In the genomic region with DNA sequence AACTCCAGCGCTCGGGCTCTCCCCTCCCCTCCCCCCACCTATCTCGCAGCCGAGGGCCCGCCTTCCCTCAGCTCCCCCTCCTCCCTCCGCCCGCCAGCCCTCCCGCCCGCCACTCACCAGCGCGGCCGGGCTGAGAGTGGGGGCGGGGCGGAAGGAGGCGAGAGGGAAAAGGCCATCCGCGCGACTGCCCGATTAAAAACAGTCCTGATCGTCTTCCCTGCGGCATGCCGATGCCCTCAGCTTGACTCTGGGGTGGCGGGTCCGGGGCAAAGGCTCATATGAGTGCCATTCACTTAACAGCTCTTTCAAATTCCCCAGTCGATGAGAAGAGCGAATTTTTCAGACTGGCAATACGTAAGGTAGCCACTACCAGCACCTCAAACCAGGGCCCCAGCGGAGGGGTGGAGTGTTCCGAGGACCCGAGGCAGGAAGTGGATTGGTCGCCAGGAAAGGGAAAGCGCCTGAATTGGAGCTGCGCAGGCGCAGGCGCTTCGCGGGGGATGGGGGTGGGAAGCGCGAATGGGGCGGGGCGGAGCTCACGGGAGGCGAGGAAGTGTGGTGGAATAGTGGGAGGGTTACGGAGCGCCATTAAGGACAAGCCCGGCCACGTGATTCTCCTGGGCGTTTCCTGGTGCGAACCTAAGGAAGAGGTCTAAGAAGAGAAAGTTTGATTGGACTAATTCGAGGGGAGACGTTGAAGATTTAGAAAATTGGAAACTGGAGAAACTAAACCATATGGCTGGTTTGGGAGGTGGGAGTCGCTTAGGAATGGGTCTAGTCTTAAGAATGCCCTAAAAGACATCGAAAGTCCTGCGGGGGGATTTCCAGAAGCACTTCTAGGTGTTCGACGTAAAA, we compare ENCODE assay signal across 1 cellular context.
TF ChIP-seq lines count a peak whose summit lies in the region.

A gene with protein sequence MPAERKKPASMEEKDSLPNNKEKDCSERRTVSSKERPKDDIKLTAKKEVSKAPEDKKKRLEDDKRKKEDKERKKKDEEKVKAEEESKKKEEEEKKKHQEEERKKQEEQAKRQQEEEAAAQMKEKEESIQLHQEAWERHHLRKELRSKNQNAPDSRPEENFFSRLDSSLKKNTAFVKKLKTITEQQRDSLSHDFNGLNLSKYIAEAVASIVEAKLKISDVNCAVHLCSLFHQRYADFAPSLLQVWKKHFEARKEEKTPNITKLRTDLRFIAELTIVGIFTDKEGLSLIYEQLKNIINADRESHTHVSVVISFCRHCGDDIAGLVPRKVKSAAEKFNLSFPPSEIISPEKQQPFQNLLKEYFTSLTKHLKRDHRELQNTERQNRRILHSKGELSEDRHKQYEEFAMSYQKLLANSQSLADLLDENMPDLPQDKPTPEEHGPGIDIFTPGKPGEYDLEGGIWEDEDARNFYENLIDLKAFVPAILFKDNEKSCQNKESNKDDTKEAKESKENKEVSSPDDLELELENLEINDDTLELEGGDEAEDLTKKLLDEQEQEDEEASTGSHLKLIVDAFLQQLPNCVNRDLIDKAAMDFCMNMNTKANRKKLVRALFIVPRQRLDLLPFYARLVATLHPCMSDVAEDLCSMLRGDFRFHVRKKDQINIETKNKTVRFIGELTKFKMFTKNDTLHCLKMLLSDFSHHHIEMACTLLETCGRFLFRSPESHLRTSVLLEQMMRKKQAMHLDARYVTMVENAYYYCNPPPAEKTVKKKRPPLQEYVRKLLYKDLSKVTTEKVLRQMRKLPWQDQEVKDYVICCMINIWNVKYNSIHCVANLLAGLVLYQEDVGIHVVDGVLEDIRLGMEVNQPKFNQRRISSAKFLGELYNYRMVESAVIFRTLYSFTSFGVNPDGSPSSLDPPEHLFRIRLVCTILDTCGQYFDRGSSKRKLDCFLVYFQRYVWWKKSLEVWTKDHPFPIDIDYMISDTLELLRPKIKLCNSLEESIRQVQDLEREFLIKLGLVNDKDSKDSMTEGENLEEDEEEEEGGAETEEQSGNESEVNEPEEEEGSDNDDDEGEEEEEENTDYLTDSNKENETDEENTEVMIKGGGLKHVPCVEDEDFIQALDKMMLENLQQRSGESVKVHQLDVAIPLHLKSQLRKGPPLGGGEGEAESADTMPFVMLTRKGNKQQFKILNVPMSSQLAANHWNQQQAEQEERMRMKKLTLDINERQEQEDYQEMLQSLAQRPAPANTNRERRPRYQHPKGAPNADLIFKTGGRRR (minus strand): TSS at position 13 of the 855 bp plus-strand sequence. CDS start 7,386 bp downstream, outside the sequence.

TF ChIP-seq in HepG2, 621 proteins besides CTCF, POLR2A, EP300 and RAD21 (continues in another document):
- peak; percentile 44; the same call in 1 of the 2 replicates for TF ChIP-seq EHMT2 (IDR thresholded peaks at IDR 0.05; ENCODE audit: borderline replicate concordance, low read depth, low read length)
- TF ChIP-seq, protein P1, sequence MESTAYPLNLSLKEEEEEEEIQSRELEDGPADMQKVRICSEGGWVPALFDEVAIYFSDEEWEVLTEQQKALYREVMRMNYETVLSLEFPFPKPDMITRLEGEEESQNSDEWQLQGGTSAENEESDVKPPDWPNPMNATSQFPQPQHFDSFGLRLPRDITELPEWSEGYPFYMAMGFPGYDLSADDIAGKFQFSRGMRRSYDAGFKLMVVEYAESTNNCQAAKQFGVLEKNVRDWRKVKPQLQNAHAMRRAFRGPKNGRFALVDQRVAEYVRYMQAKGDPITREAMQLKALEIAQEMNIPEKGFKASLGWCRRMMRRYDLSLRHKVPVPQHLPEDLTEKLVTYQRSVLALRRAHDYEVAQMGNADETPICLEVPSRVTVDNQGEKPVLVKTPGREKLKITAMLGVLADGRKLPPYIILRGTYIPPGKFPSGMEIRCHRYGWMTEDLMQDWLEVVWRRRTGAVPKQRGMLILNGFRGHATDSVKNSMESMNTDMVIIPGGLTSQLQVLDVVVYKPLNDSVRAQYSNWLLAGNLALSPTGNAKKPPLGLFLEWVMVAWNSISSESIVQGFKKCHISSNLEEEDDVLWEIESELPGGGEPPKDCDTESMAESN (CRISPR knock-in tag; conservative IDR thresholded peaks at IDR 0.05) = 0 out of 2 replicates have a peak, but pooled peaks have one; percentile 30
- TF ChIP-seq, protein P2, sequence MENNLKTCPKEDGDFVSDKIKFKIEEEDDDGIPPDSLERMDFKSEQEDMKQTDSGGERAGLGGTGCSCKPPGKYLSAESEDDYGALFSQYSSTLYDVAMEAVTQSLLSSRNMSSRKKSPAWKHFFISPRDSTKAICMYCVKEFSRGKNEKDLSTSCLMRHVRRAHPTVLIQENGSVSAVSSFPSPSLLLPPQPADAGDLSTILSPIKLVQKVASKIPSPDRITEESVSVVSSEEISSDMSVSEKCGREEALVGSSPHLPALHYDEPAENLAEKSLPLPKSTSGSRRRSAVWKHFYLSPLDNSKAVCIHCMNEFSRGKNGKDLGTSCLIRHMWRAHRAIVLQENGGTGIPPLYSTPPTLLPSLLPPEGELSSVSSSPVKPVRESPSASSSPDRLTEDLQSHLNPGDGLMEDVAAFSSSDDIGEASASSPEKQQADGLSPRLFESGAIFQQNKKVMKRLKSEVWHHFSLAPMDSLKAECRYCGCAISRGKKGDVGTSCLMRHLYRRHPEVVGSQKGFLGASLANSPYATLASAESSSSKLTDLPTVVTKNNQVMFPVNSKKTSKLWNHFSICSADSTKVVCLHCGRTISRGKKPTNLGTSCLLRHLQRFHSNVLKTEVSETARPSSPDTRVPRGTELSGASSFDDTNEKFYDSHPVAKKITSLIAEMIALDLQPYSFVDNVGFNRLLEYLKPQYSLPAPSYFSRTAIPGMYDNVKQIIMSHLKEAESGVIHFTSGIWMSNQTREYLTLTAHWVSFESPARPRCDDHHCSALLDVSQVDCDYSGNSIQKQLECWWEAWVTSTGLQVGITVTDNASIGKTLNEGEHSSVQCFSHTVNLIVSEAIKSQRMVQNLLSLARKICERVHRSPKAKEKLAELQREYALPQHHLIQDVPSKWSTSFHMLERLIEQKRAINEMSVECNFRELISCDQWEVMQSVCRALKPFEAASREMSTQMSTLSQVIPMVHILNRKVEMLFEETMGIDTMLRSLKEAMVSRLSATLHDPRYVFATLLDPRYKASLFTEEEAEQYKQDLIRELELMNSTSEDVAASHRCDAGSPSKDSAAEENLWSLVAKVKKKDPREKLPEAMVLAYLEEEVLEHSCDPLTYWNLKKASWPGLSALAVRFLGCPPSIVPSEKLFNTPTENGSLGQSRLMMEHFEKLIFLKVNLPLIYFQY (CRISPR knock-in tag; IDR thresholded peaks at IDR 0.05; ENCODE audit: borderline replicate concordance) = 0 out of 2 replicates have a peak, but pooled peaks have one; percentile 42
- peak; percentile 92 for TF ChIP-seq PRPF4 (IDR thresholded peaks at IDR 0.05; ENCODE audit: low read depth, low read length, poor library complexity, severe bottlenecking)
- no peak for TF ChIP-seq SYNCRIP (IDR thresholded peaks at IDR 0.05; ENCODE audit: insufficient read depth, low read depth, low read length)
- peak; percentile 50; the same call in 1 of the 2 replicates for TF ChIP-seq NFYC (CRISPR knock-in tag; IDR thresholded peaks at IDR 0.05)
- TF ChIP-seq ELF4 (CRISPR knock-in tag; IDR thresholded peaks at IDR 0.05; ENCODE audit: borderline replicate concordance) = peak; percentile 61; the same call in 1 of the 2 replicates
- TF ChIP-seq ZNF160 (CRISPR knock-in tag; IDR thresholded peaks at IDR 0.05) = 0 out of 2 replicates have a peak, but pooled peaks have one; percentile 19
- TF ChIP-seq PPARG (CRISPR knock-in tag; conservative IDR thresholded peaks at IDR 0.05) = peak; percentile 86
- peak; percentile 88 for TF ChIP-seq KAT8 (CRISPR knock-in tag; IDR thresholded peaks at IDR 0.05)
- TF ChIP-seq NFIC (IDR thresholded peaks at IDR 0.05; ENCODE audit: low read length) = 0 out of 2 replicates have a peak, but pooled peaks have one; percentile 34
- TF ChIP-seq, protein P3, sequence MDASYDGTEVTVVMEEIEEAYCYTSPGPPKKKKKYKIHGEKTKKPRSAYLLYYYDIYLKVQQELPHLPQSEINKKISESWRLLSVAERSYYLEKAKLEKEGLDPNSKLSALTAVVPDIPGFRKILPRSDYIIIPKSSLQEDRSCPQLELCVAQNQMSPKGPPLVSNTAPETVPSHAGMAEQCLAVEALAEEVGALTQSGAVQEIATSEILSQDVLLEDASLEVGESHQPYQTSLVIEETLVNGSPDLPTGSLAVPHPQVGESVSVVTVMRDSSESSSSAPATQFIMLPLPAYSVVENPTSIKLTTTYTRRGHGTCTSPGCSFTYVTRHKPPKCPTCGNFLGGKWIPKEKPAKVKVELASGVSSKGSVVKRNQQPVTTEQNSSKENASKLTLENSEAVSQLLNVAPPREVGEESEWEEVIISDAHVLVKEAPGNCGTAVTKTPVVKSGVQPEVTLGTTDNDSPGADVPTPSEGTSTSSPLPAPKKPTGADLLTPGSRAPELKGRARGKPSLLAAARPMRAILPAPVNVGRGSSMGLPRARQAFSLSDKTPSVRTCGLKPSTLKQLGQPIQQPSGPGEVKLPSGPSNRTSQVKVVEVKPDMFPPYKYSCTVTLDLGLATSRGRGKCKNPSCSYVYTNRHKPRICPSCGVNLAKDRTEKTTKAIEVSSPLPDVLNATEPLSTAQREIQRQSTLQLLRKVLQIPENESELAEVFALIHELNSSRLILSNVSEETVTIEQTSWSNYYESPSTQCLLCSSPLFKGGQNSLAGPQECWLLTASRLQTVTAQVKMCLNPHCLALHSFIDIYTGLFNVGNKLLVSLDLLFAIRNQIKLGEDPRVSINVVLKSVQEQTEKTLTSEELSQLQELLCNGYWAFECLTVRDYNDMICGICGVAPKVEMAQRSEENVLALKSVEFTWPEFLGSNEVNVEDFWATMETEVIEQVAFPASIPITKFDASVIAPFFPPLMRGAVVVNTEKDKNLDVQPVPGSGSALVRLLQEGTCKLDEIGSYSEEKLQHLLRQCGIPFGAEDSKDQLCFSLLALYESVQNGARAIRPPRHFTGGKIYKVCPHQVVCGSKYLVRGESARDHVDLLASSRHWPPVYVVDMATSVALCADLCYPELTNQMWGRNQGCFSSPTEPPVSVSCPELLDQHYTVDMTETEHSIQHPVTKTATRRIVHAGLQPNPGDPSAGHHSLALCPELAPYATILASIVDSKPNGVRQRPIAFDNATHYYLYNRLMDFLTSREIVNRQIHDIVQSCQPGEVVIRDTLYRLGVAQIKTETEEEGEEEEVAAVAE (CRISPR knock-in tag; IDR thresholded peaks at IDR 0.05; ENCODE audit: borderline replicate concordance) = peak; percentile 98
- TF ChIP-seq, protein P4, sequence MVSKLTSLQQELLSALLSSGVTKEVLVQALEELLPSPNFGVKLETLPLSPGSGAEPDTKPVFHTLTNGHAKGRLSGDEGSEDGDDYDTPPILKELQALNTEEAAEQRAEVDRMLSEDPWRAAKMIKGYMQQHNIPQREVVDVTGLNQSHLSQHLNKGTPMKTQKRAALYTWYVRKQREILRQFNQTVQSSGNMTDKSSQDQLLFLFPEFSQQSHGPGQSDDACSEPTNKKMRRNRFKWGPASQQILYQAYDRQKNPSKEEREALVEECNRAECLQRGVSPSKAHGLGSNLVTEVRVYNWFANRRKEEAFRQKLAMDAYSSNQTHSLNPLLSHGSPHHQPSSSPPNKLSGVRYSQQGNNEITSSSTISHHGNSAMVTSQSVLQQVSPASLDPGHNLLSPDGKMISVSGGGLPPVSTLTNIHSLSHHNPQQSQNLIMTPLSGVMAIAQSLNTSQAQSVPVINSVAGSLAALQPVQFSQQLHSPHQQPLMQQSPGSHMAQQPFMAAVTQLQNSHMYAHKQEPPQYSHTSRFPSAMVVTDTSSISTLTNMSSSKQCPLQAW (CRISPR knock-in tag; IDR thresholded peaks at IDR 0.05) = peak; percentile 84
- TF ChIP-seq, protein P5, sequence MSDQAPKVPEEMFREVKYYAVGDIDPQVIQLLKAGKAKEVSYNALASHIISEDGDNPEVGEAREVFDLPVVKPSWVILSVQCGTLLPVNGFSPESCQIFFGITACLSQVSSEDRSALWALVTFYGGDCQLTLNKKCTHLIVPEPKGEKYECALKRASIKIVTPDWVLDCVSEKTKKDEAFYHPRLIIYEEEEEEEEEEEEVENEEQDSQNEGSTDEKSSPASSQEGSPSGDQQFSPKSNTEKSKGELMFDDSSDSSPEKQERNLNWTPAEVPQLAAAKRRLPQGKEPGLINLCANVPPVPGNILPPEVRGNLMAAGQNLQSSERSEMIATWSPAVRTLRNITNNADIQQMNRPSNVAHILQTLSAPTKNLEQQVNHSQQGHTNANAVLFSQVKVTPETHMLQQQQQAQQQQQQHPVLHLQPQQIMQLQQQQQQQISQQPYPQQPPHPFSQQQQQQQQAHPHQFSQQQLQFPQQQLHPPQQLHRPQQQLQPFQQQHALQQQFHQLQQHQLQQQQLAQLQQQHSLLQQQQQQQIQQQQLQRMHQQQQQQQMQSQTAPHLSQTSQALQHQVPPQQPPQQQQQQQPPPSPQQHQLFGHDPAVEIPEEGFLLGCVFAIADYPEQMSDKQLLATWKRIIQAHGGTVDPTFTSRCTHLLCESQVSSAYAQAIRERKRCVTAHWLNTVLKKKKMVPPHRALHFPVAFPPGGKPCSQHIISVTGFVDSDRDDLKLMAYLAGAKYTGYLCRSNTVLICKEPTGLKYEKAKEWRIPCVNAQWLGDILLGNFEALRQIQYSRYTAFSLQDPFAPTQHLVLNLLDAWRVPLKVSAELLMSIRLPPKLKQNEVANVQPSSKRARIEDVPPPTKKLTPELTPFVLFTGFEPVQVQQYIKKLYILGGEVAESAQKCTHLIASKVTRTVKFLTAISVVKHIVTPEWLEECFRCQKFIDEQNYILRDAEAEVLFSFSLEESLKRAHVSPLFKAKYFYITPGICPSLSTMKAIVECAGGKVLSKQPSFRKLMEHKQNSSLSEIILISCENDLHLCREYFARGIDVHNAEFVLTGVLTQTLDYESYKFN (CRISPR knock-in tag; conservative IDR thresholded peaks at IDR 0.05) = peak; percentile 71
- TF ChIP-seq ZNF441 (CRISPR knock-in tag; IDR thresholded peaks at IDR 0.05; ENCODE audit: borderline replicate concordance) = 0 out of 2 replicates have a peak, but pooled peaks have one; percentile 45
- 0 out of 2 replicates have a peak, but pooled peaks have one; percentile 14 for TF ChIP-seq SNAI1 (CRISPR knock-in tag; IDR thresholded peaks at IDR 0.05; ENCODE audit: borderline replicate concordance)
- TF ChIP-seq GABPB1 (CRISPR knock-in tag; IDR thresholded peaks at IDR 0.05) = peak; percentile 85
- TF ChIP-seq CREM (IDR thresholded peaks at IDR 0.05) = peak; percentile 78
- TF ChIP-seq CREM (CRISPR knock-in tag; IDR thresholded peaks at IDR 0.05) = no peak
- TF ChIP-seq, protein P6, sequence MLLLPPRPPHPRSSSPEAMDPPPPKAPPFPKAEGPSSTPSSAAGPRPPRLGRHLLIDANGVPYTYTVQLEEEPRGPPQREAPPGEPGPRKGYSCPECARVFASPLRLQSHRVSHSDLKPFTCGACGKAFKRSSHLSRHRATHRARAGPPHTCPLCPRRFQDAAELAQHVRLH (CRISPR knock-in tag; IDR thresholded peaks at IDR 0.05; ENCODE audit: borderline replicate concordance, low read depth) = 0 out of 2 replicates have a peak, but pooled peaks have one; percentile 11
- no peak for TF ChIP-seq ZFP90 (CRISPR knock-in tag; IDR thresholded peaks at IDR 0.05; ENCODE audit: borderline replicate concordance)
- TF ChIP-seq ZNF263 (CRISPR knock-in tag; IDR thresholded peaks at IDR 0.05) = peak; percentile 85
- peak; percentile 84; the same call in 1 of the 2 replicates for TF ChIP-seq YEATS2 (CRISPR knock-in tag; IDR thresholded peaks at IDR 0.05; ENCODE audit: borderline replicate concordance)
- TF ChIP-seq ZBTB38 (CRISPR knock-in tag; IDR thresholded peaks at IDR 0.05) = peak; percentile 20; the same call in 1 of the 2 replicates
- TF ChIP-seq, protein P7, sequence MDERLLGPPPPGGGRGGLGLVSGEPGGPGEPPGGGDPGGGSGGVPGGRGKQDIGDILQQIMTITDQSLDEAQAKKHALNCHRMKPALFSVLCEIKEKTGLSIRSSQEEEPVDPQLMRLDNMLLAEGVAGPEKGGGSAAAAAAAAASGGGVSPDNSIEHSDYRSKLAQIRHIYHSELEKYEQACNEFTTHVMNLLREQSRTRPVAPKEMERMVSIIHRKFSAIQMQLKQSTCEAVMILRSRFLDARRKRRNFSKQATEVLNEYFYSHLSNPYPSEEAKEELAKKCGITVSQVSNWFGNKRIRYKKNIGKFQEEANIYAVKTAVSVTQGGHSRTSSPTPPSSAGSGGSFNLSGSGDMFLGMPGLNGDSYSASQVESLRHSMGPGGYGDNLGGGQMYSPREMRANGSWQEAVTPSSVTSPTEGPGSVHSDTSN (CRISPR knock-in tag; IDR thresholded peaks at IDR 0.05) = peak; percentile 79
- TF ChIP-seq SMARCE1 (IDR thresholded peaks at IDR 0.05; ENCODE audit: borderline replicate concordance) = no peak
- no peak for TF ChIP-seq ZNF598 (CRISPR knock-in tag; IDR thresholded peaks at IDR 0.05; ENCODE audit: borderline replicate concordance)
- TF ChIP-seq MEIS2 (CRISPR knock-in tag; IDR thresholded peaks at IDR 0.05) = no peak
